In genomic region chr18:22074343-22075070, GRCh38 we compare ENCODE assay signal across 20 cellular contexts.
A peak's percentile ranks its signal among the peaks of the same experiment; 100 is the strongest.
DNase-seq lines count a peak whose midpoint lies in the region; ATAC-seq, FAIRE-seq and TF ChIP-seq lines count a peak whose summit lies in the region.
"Had no signal": no experiment of that assay in that cellular context is flagged by ENCODE, and none has a peak within 500 bp of the region (broad histone marks: within the 10 kb centered on the region; RNA-seq: fewer than 3 reads in every experiment).

No MANE protein-coding gene starts in this region.

- ATAC-seq in A549 = no peak
- ATAC-seq in IMR-90 (ENCODE audit: low read depth) = no peak
- ATAC-seq in GM18498 (IDR thresholded peaks at IDR 0.05; ENCODE audit: unreplicated experiment) = no peak

- H4K8ac ChIP-seq in IMR-90 (ENCODE audit: low read depth in 2 of 2, low read length in 2 of 2) = no peak overlapping the region

- no peak for TF ChIP-seq CTCF in A549 (IDR thresholded peaks at IDR 0.05)
- TF ChIP-seq CTCF in IMR-90 (conservative IDR thresholded peaks at IDR 0.05; ENCODE audit: low read depth, low read length) = no peak
- no peak for TF ChIP-seq CTCF in hepatocyte (IDR thresholded peaks at IDR 0.05; ENCODE audit: poor library complexity)

- no peaks in the 10 kb centered on the region for H3K79me2 ChIP-seq in hepatocyte

- 56% methylated on average over 5 of the region's 6 CpGs for WGBS in A549 (ENCODE audit: missing lambda C conversion rate)
- 43% methylated on average over 5 of the region's 6 CpGs; no CpG with 5 or more reads in 1 of the 2 experiments for WGBS in IMR-90 (ENCODE audit: extremely low coverage in 2 of 2, insufficient read length in 1 of 2), 2 experiments
- WGBS in hepatocyte (ENCODE audit: low lambda C conversion rate, missing lambda C conversion rate) = 75% methylated on average over 6 of the region's 6 CpGs

- no peak overlapping the region for H2AK5ac ChIP-seq in IMR-90 (ENCODE audit: low read depth, low read length)

- H3K14ac ChIP-seq in IMR-90 (replicated peaks; ENCODE audit: low read depth, low read length) = no peak overlapping the region

- in situ Hi-C loops in IMR-90 (cut with MboI; ENCODE audit: low sequenced_read_pairs) = no loop called here

- BruUV-seq in IMR-90 (replicated peaks; lab: Mats Ljungman, UMichigan) = no TSS peak

- H3K27me3 ChIP-seq in IMR-90 (ENCODE audit: control insufficient read depth, insufficient read depth, low read length) (peaks cover 20% of the 10 kb centered on the region), hepatocyte (no peaks in the 10 kb centered on the region)
- H3K27me3 ChIP-seq: BLaER1 had no signal

- no peak overlapping the region for H2BK20ac ChIP-seq in IMR-90 (ENCODE audit: low read depth, low read length)

- dilution Hi-C loops in IMR-90 (cut with HindIII; ENCODE audit: low sequenced_read_pairs, unreplicated experiment) = no loop called here

- H3K4me2 ChIP-seq in A549 = no peak overlapping the region
- no peak overlapping the region for H3K4me2 ChIP-seq in IMR-90 (ENCODE audit: low read depth, low read length)
- H3K4me2 ChIP-seq in hepatocyte = no peak overlapping the region
- H3K4me2 ChIP-seq: BLaER1, SK-N-SH had no signal

- H2BK15ac ChIP-seq in IMR-90 (ENCODE audit: low read depth, low read length) = no peak overlapping the region

- H3K4me3 ChIP-seq in A549 (no peak overlapping the region), IMR-90 (ENCODE audit: insufficient read depth, low read depth, low read length) (no peak overlapping the region), hepatocyte (no peak overlapping the region)
- H3K4me3 ChIP-seq: BLaER1, HAP-1 had no signal

- DNase-seq in A549 (ENCODE audit: low read depth in 1 of 2, low spot score in 1 of 2) (no peak), IMR-90 (no peak), RCC 7860 (ENCODE audit: low spot score) (peak; percentile 8), hepatocyte (ENCODE audit: low spot score) (no peak), 8988T (no peak), COLO829 (ENCODE audit: low spot score) (no peak)
- DNase-seq: CD4-positive, alpha-beta memory T cell; DMS79; KG1; NCI-H1436; NCI-H2081 treated with DMSO at 0.1 percent for 48 hours; NCI-H446 treated with DMSO at 0.1 percent for 48 hours; NCI-H748 treated with DMSO at 0.1 percent for 48 hours; OCI-M1; SHP77 treated with DMSO at 0.1 percent for 48 hours; SK-N-SH had no signal

- H2AFZ ChIP-seq in IMR-90 (replicated peaks; ENCODE audit: low read length, poor library complexity) = no peak overlapping the region
- no peak overlapping the region for H2AFZ ChIP-seq in hepatocyte

- H4K5ac ChIP-seq in IMR-90 (ENCODE audit: low read depth, low read length) = no peak overlapping the region

- no peaks in the 10 kb centered on the region for H3K9me2 ChIP-seq in hepatocyte (replicated peaks; ENCODE audit: insufficient read depth)
- H3K9me2 ChIP-seq: SK-N-SH had no signal

- H3K9me3 ChIP-seq in A549 (no peaks in the 10 kb centered on the region), IMR-90 (ENCODE audit: control insufficient read depth, insufficient read depth, low read length) (no peaks in the 10 kb centered on the region), hepatocyte (ENCODE audit: low read depth) (no peaks in the 10 kb centered on the region)
- H3K9me3 ChIP-seq: BLaER1, HAP-1, SK-N-SH had no signal

- TF ChIP-seq POLR2A in A549 (IDR thresholded peaks at IDR 0.05; ENCODE audit: low read length) (no peak), IMR-90 (IDR thresholded peaks at IDR 0.05; ENCODE audit: low read depth, low read length) (no peak)

- H3K9ac ChIP-seq in IMR-90 (ENCODE audit: low read depth, low read length) = no peak overlapping the region
- H3K9ac ChIP-seq: BLaER1, SK-N-SH had no signal

- no peaks in the 10 kb centered on the region; the same call in 1 of the 2 replicates for H4K20me1 ChIP-seq in IMR-90 (ENCODE audit: insufficient read depth, low read length)
- no peaks in the 10 kb centered on the region for H4K20me1 ChIP-seq in hepatocyte (ENCODE audit: insufficient read depth, poor library complexity, severe bottlenecking)
- H4K20me1 ChIP-seq: BLaER1 had no signal

- H3K27ac ChIP-seq in A549 = no peak overlapping the region
- no peak overlapping the region for H3K27ac ChIP-seq in IMR-90 (ENCODE audit: insufficient read depth, low read length)
- H3K27ac ChIP-seq in hepatocyte = peak overlapping the region; percentile 56
- H3K27ac ChIP-seq: BLaER1 had no signal

- H3K23ac ChIP-seq in IMR-90 (ENCODE audit: low read depth, low read length) = no peak overlapping the region

- no peak for TF ChIP-seq EP300 in A549 (IDR thresholded peaks at IDR 0.05)

- CTCF ChIA-PET in A549 (lab: Yijun Ruan, JAX) (interaction anchor here (0.6 kb wide), 1 partner anchor 118 kb away, joined by 3 read pairs; no protein-coding TSS in a partner anchor), IMR-90 (lab: Yijun Ruan, JAX) (no interaction called here)

- H3K9me1 ChIP-seq in IMR-90 (ENCODE audit: insufficient read depth, low read length) = no peaks in the 10 kb centered on the region

- H3K36me3 ChIP-seq in IMR-90 (ENCODE audit: control insufficient read depth, insufficient read depth, low read length) (no peaks in the 10 kb centered on the region), hepatocyte (replicated peaks; ENCODE audit: insufficient read depth, low read depth) (no peaks in the 10 kb centered on the region)
- H3K36me3 ChIP-seq: BLaER1, HAP-1 had no signal

- FAIRE-seq in A549 (lab: Jason Lieb, UNC) (no peak), RCC 7860 (lab: Jason Lieb, UNC) (no peak)
- FAIRE-seq: A204.1 had no signal

- H3K4me1 ChIP-seq in A549 = no peaks in the 10 kb centered on the region
- H3K4me1 ChIP-seq in IMR-90 (ENCODE audit: control insufficient read depth, insufficient read depth, low read length) = no peaks in the 10 kb centered on the region
- peaks cover 3% of the 10 kb centered on the region for H3K4me1 ChIP-seq in hepatocyte (ENCODE audit: insufficient read depth)
- H3K4me1 ChIP-seq: BLaER1 had no signal

- H3K56ac ChIP-seq in IMR-90 (ENCODE audit: extremely low read depth, insufficient read depth, low read length) = no peak overlapping the region

- intact Hi-C loops in IMR-90 (cut with micrococcal nuclease) = no loop called here

- H3K18ac ChIP-seq in IMR-90 (ENCODE audit: low read depth, low read length) = no peak overlapping the region

- no peak for TF ChIP-seq RAD21 in A549 (conservative IDR thresholded peaks at IDR 0.05 in 1 of 2, IDR thresholded peaks at IDR 0.05 in 1 of 2)
- TF ChIP-seq RAD21 in IMR-90 (IDR thresholded peaks at IDR 0.05; ENCODE audit: low read length) = no peak

- POLR2A ChIA-PET in A549 (lab: Yijun Ruan, JAX) (no interaction called here), IMR-90 (lab: Charles Lee; ENCODE audit: unreplicated experiment) (no interaction called here)

- no peak overlapping the region for H3K4ac ChIP-seq in IMR-90 (ENCODE audit: low read depth, low read length)

- no peak overlapping the region for H2BK120ac ChIP-seq in IMR-90 (ENCODE audit: low read depth, low read length)

- H3K79me1 ChIP-seq in IMR-90 (ENCODE audit: low read depth in 1 of 2, low read length in 2 of 2) = no peaks in the 10 kb centered on the region

- H2AK9ac ChIP-seq in IMR-90 (replicated peaks; ENCODE audit: low read depth, low read length, poor library complexity) = no peak overlapping the region

- no peak overlapping the region for H2BK5ac ChIP-seq in IMR-90 (ENCODE audit: low read depth, low read length, poor library complexity, severe bottlenecking)

- no peak overlapping the region for H4K91ac ChIP-seq in IMR-90 (ENCODE audit: insufficient read depth, low read depth, low read length)

TF ChIP-seq in A549, 52 proteins besides CTCF, POLR2A, EP300 and RAD21:
- TF ChIP-seq POLR2AphosphoS2 (conservative IDR thresholded peaks at IDR 0.05; ENCODE audit: low read length) (no peak), MAFK (IDR thresholded peaks at IDR 0.05; ENCODE audit: partially characterized antibody) (peak; percentile 47), HOXA7 (CRISPR knock-in tag; IDR thresholded peaks at IDR 0.05) (no peak), ZC3H11A (IDR thresholded peaks at IDR 0.05) (no peak), EHF (CRISPR knock-in tag; IDR thresholded peaks at IDR 0.05) (no peak), MAZ (IDR thresholded peaks at IDR 0.05; ENCODE audit: borderline replicate concordance, low read depth, low read length) (no peak), MYC (IDR thresholded peaks at IDR 0.05; ENCODE audit: borderline replicate concordance, low read length) (no peak), HOXB13 (CRISPR knock-in tag; IDR thresholded peaks at IDR 0.05; ENCODE audit: low read depth) (no peak)

TF ChIP-seq in IMR-90, 13 proteins besides CTCF, POLR2A, EP300 and RAD21:
- TF ChIP-seq CHD1 (IDR thresholded peaks at IDR 0.05; ENCODE audit: low read depth, low read length) = no peak
- TF ChIP-seq MAFK (IDR thresholded peaks at IDR 0.05; ENCODE audit: low read depth, low read length) = 0 out of 2 replicates have a peak, but pooled peaks have one; percentile 18
